ENCODE assay signal across 32 cellular contexts in genomic region chr5:62661126-62661525, GRCh38.
"Had no signal": no experiment of that assay in that cellular context is flagged by ENCODE, and none has a peak within 500 bp of the region (broad histone marks: within the 10 kb centered on the region; RNA-seq: fewer than 3 reads in every experiment).

No MANE protein-coding gene starts in this region.

- H3K4me3 Mint-ChIP-seq: activated CD4-positive, alpha-beta T cell treated with anti-CD3 and anti-CD28 coated beads, Interleukin-2, amount 10 ng/mL, durations not matched to agents 24 days and 14 days; activated CD8-positive, alpha-beta T cell treated with anti-CD3 and anti-CD28 coated beads, Interleukin-2, amount 10 ng/mL, durations not matched to agents 7 days and 5 days; activated naive CD4-positive, alpha-beta T cell treated with anti-CD3 and anti-CD28 coated beads for 36 hours; activated T-cell treated with anti-CD3 and anti-CD28 coated beads, Interleukin-2, amount 50 U/mL, for 24 hours; activated T-helper 1 cell treated with anti-CD3 and anti-CD28 coated beads, Interleukin-12 subunit alpha, Interleukin-12 subunit beta, Interleukin-2, Interleukin-4 antibody, amounts not matched to agents 30 ng/mL and 10 ng/mL and 1 ng/mL, durations not matched to agents 14 hours and 24 hours and 36 hours had no signal

- H3K9me3 Mint-ChIP-seq: activated CD4-positive, alpha-beta T cell treated with anti-CD3 and anti-CD28 coated beads, Interleukin-2, amount 10 ng/mL, durations not matched to agents 24 days and 14 days; activated T-helper 1 cell treated with anti-CD3 and anti-CD28 coated beads, Interleukin-12 subunit alpha, Interleukin-12 subunit beta, Interleukin-2, Interleukin-4 antibody, amounts not matched to agents 30 ng/mL and 10 ng/mL and 1 ng/mL, durations not matched to agents 14 hours and 24 hours and 36 hours had no signal

- H3K27me3 Mint-ChIP-seq: activated CD4-positive, alpha-beta T cell treated with anti-CD3 and anti-CD28 coated beads, Interleukin-2, amount 10 ng/mL, durations not matched to agents 24 days and 14 days; activated T-cell treated with anti-CD3 and anti-CD28 coated beads, Interleukin-2, amount 50 U/mL, for 24 hours had no signal

- FAIRE-seq: astrocyte had no signal

- H3K9me3 ChIP-seq: adrenal gland, body of pancreas, Peyer's patch had no signal

- ATAC-seq: activated CD8-positive, alpha-beta T cell treated with anti-CD3 and anti-CD28 coated beads, Interleukin-2, amount 10 ng/mL, durations not matched to agents 7 days and 5 days; activated naive CD4-positive, alpha-beta T cell treated with anti-CD3 and anti-CD28 coated beads, Interleukin-2, amount 50 U/mL, for 72 hours; body of pancreas; PC-3; Right ventricle myocardium inferior had no signal

- H3K4me1 Mint-ChIP-seq: activated CD4-positive, alpha-beta T cell treated with anti-CD3 and anti-CD28 coated beads, Interleukin-2, amount 10 ng/mL, durations not matched to agents 24 days and 14 days had no signal

- DNase-seq: activated CD4-positive, alpha-beta T cell treated with anti-CD3 and anti-CD28 coated beads, Interleukin-2, amount 10 ng/mL, durations not matched to agents 24 days and 14 days; activated CD4-positive, alpha-beta T cell treated with anti-CD3 and anti-CD28 coated beads, Interleukin-2, amount 50 U/mL, for 4 hours; activated CD8-positive, alpha-beta T cell treated with anti-CD3 and anti-CD28 coated beads, Interleukin-2, amount 10 ng/mL, durations not matched to agents 7 days and 5 days; activated gamma-delta T cell treated with Interleukin-2 at 50 U/mL for 16 hours; activated naive CD4-positive, alpha-beta T cell treated with anti-CD3 and anti-CD28 coated beads for 36 hours; activated T-cell treated with anti-CD3 and anti-CD28 coated beads, Interleukin-2, amount 50 U/mL, for 24 hours; adrenal gland; body of pancreas; cerebellar nuclear complex; NCI-H1092 treated with DMSO at 0.1 percent for 48 hours; NCI-H1417 treated with DMSO at 0.1 percent for 48 hours; NCI-H187 treated with DMSO at 0.1 percent for 48 hours; NCI-H2081 treated with DMSO at 0.1 percent for 48 hours; NCI-H226; NCI-H446 treated with DMSO at 0.1 percent for 48 hours; NCI-H524; NCI-H69; NCI-H82; NK-92 treated with Interleukin-12 subunit alpha and Interleukin-12 subunit beta, amount 100 ng/mL, for 24 hours; PC-3; Peyer's patch; RPMI8226; SW 1271; T-helper 1 cell; T-helper 2 cell; T-helper 9 cell; WERI-Rb-1 had no signal

- H3K27ac Mint-ChIP-seq: activated CD4-positive, alpha-beta T cell treated with anti-CD3 and anti-CD28 coated beads, Interleukin-2, amount 10 ng/mL, durations not matched to agents 24 days and 14 days; activated CD8-positive, alpha-beta T cell treated with anti-CD3 and anti-CD28 coated beads, Interleukin-2, amount 10 ng/mL, durations not matched to agents 7 days and 5 days; activated naive CD4-positive, alpha-beta T cell treated with anti-CD3 and anti-CD28 coated beads for 36 hours; activated naive CD4-positive, alpha-beta T cell treated with anti-CD3 and anti-CD28 coated beads, Interleukin-2, amount 50 U/mL, for 72 hours; activated T-cell treated with anti-CD3 and anti-CD28 coated beads, Interleukin-2, amount 50 U/mL, for 24 hours; activated T-helper 1 cell treated with anti-CD3 and anti-CD28 coated beads, Interleukin-12 subunit alpha, Interleukin-12 subunit beta, Interleukin-2, Interleukin-4 antibody, amounts not matched to agents 30 ng/mL and 10 ng/mL and 1 ng/mL, durations not matched to agents 14 hours and 24 hours and 36 hours had no signal

- H3K4me3 ChIP-seq: adrenal gland, body of pancreas, breast epithelium, Peyer's patch had no signal

- H3K27ac ChIP-seq: adrenal gland, body of pancreas, breast epithelium, Peyer's patch, WERI-Rb-1 had no signal

- H3K36me3 ChIP-seq: adrenal gland, breast epithelium, Peyer's patch, WERI-Rb-1 had no signal

- H3K4me1 ChIP-seq: adrenal gland, body of pancreas, breast epithelium, Peyer's patch had no signal

- H3K27me3 ChIP-seq: adrenal gland, body of pancreas, breast epithelium, Peyer's patch had no signal
